Comparison of ENCODE assay signal across 19 cellular contexts in genomic region chr17:34842235-34842634, GRCh38.
DNase-seq lines count a peak whose midpoint lies in the region; ATAC-seq and TF ChIP-seq lines count a peak whose summit lies in the region.
"Had no signal": no experiment of that assay in that cellular context is flagged by ENCODE, and none has a peak within 500 bp of the region (broad histone marks: within the 10 kb centered on the region; RNA-seq: fewer than 3 reads in every experiment).

No MANE protein-coding gene starts in this region.

- H3K9me3 ChIP-seq in HEK293 (ENCODE audit: control insufficient read depth, insufficient read depth, low read depth, low read length): no peaks in the 10 kb centered on the region
- H3K9me3 ChIP-seq in effector memory CD4-positive, alpha-beta T cell (ENCODE audit: control insufficient read depth, low read length): no peaks in the 10 kb centered on the region

- H3K36me3 ChIP-seq in HEK293 (ENCODE audit: control insufficient read depth in 2 of 2, insufficient read depth in 1 of 2, low read length in 2 of 2): no peaks in the 10 kb centered on the region
- H3K36me3 ChIP-seq in effector memory CD4-positive, alpha-beta T cell (ENCODE audit: control insufficient read depth, insufficient read depth, low read length): no peaks in the 10 kb centered on the region

- CTCF ChIA-PET in activated naive CD4-positive, alpha-beta T cell treated with anti-CD3 and anti-CD28 coated beads for 36 hours (lab: Charles Lee): no interaction called here
- CTCF ChIA-PET in activated naive CD4-positive, alpha-beta T cell treated with anti-CD3 and anti-CD28 coated beads, Interleukin-2, amount 10 ng/mL, durations not matched to agents 7 days and 5 days (lab: Charles Lee): no interaction called here
- CTCF ChIA-PET in HEK293 (lab: Yijun Ruan, JAX): interaction anchor here (0.6 kb wide), 1 partner anchor 302 kb away, joined by 3 read pairs; no protein-coding TSS in a partner anchor

- no peak overlapping the region for H3K4me3 ChIP-seq in HEK293 (ENCODE audit: low read depth, low read length)
- H3K4me3 ChIP-seq in effector memory CD4-positive, alpha-beta T cell (ENCODE audit: insufficient read depth, low read depth, low read length, poor library complexity, severe bottlenecking): no peak overlapping the region
- H3K4me3 ChIP-seq: A549, GM12878 had no signal

- TF ChIP-seq CTCF in HEK293 (tag by site-specific recombination; IDR thresholded peaks at IDR 0.05) (no peak), endothelial cell (IDR thresholded peaks at IDR 0.05; ENCODE audit: unreplicated experiment) (no peak)

- no peaks in the 10 kb centered on the region for H3K27me3 ChIP-seq in effector memory CD4-positive, alpha-beta T cell (replicated peaks; ENCODE audit: control insufficient read depth, insufficient read depth, low read length, poor library complexity, severe bottlenecking)

- H3K36me3 Mint-ChIP-seq in activated naive CD4-positive, alpha-beta T cell treated with anti-CD3 and anti-CD28 coated beads for 36 hours (ENCODE audit: low read depth): no peaks in the 10 kb centered on the region
- H3K36me3 Mint-ChIP-seq in activated naive CD4-positive, alpha-beta T cell treated with anti-CD3 and anti-CD28 coated beads, Interleukin-2, amount 10 ng/mL, durations not matched to agents 7 days and 5 days: no peaks in the 10 kb centered on the region
- no peaks in the 10 kb centered on the region for H3K36me3 Mint-ChIP-seq in endothelial cell (ENCODE audit: low read depth, unreplicated experiment)

- POLR2A ChIA-PET in HEK293 (lab: Yijun Ruan, JAX): no interaction called here

- H3K4me3 Mint-ChIP-seq in activated naive CD4-positive, alpha-beta T cell treated with anti-CD3 and anti-CD28 coated beads for 36 hours: no peak overlapping the region
- no peak overlapping the region for H3K4me3 Mint-ChIP-seq in activated naive CD4-positive, alpha-beta T cell treated with anti-CD3 and anti-CD28 coated beads, Interleukin-2, amount 10 ng/mL, durations not matched to agents 7 days and 5 days
- no peak overlapping the region for H3K4me3 Mint-ChIP-seq in stimulated activated naive CD8-positive, alpha-beta T cell treated with anti-CD3 and anti-CD28 coated beads, Interleukin-15, amount 100 ng/mL, for 72 hours
- no peak overlapping the region for H3K4me3 Mint-ChIP-seq in endothelial cell (ENCODE audit: unreplicated experiment)
- H3K4me3 Mint-ChIP-seq: CD4-positive, alpha-beta T cell; HFFc6 had no signal

- no peak for DNase-seq in activated naive CD4-positive, alpha-beta T cell treated with anti-CD3 and anti-CD28 coated beads for 36 hours
- no peak for DNase-seq in activated naive CD4-positive, alpha-beta T cell treated with anti-CD3 and anti-CD28 coated beads, Interleukin-2, amount 10 ng/mL, durations not matched to agents 7 days and 5 days
- DNase-seq in effector memory CD4-positive, alpha-beta T cell: no peak
- no peak for DNase-seq in stimulated activated naive CD8-positive, alpha-beta T cell treated with anti-CD3 and anti-CD28 coated beads, Interleukin-15, amount 100 ng/mL, for 72 hours
- DNase-seq in endothelial cell (ENCODE audit: low spot score) (no peak), DMS53 treated with DMSO at 0.1 percent for 48 hours (lab: John Stamatoyannopoulos, UW; ENCODE audit: unreplicated experiment) (no peak)
- DNase-seq: AML-193; Calu3; CD4-positive, alpha-beta T cell; DND-41; EL; HCEC 1CT; HFFc6 had no signal

- intact Hi-C loops in activated naive CD4-positive, alpha-beta T cell treated with anti-CD3 and anti-CD28 coated beads for 36 hours (cut with micrococcal nuclease): no loop called here

- peak overlapping the region; percentile 20 for H3K27ac Mint-ChIP-seq in activated naive CD4-positive, alpha-beta T cell treated with anti-CD3 and anti-CD28 coated beads for 36 hours
- no peak overlapping the region for H3K27ac Mint-ChIP-seq in activated naive CD4-positive, alpha-beta T cell treated with anti-CD3 and anti-CD28 coated beads, Interleukin-2, amount 10 ng/mL, durations not matched to agents 7 days and 5 days
- peak overlapping the region; percentile 21 to 43 for H3K27ac Mint-ChIP-seq in stimulated activated naive CD8-positive, alpha-beta T cell treated with anti-CD3 and anti-CD28 coated beads, Interleukin-15, amount 100 ng/mL, for 72 hours
- H3K27ac Mint-ChIP-seq in endothelial cell (ENCODE audit: unreplicated experiment): no peak overlapping the region
- H3K27ac Mint-ChIP-seq: HFFc6 had no signal

- H3K4me1 Mint-ChIP-seq in activated naive CD4-positive, alpha-beta T cell treated with anti-CD3 and anti-CD28 coated beads for 36 hours (ENCODE audit: low read depth): peaks cover 19% of the 10 kb centered on the region
- peaks cover 16% of the 10 kb centered on the region for H3K4me1 Mint-ChIP-seq in activated naive CD4-positive, alpha-beta T cell treated with anti-CD3 and anti-CD28 coated beads, Interleukin-2, amount 10 ng/mL, durations not matched to agents 7 days and 5 days
- peaks cover 31% of the 10 kb centered on the region for H3K4me1 Mint-ChIP-seq in stimulated activated naive CD8-positive, alpha-beta T cell treated with anti-CD3 and anti-CD28 coated beads, Interleukin-15, amount 100 ng/mL, for 72 hours
- peaks cover 9% of the 10 kb centered on the region for H3K4me1 Mint-ChIP-seq in endothelial cell (ENCODE audit: unreplicated experiment)

- no peak for ATAC-seq in stimulated activated naive CD8-positive, alpha-beta T cell treated with anti-CD3 and anti-CD28 coated beads, Interleukin-15, amount 100 ng/mL, for 72 hours
- ATAC-seq: GM12878 had no signal

- no peaks in the 10 kb centered on the region for H3K27me3 Mint-ChIP-seq in activated naive CD4-positive, alpha-beta T cell treated with anti-CD3 and anti-CD28 coated beads for 36 hours (ENCODE audit: low read depth)
- peaks cover 5% of the 10 kb centered on the region for H3K27me3 Mint-ChIP-seq in activated naive CD4-positive, alpha-beta T cell treated with anti-CD3 and anti-CD28 coated beads, Interleukin-2, amount 10 ng/mL, durations not matched to agents 7 days and 5 days
- no peaks in the 10 kb centered on the region for H3K27me3 Mint-ChIP-seq in stimulated activated naive CD8-positive, alpha-beta T cell treated with anti-CD3 and anti-CD28 coated beads, Interleukin-15, amount 100 ng/mL, for 72 hours
- peaks cover 4% of the 10 kb centered on the region for H3K27me3 Mint-ChIP-seq in endothelial cell (ENCODE audit: unreplicated experiment)
- H3K27me3 Mint-ChIP-seq: CD4-positive, alpha-beta T cell had no signal

- H3K9me3 Mint-ChIP-seq in activated naive CD4-positive, alpha-beta T cell treated with anti-CD3 and anti-CD28 coated beads for 36 hours: no peaks in the 10 kb centered on the region
- H3K9me3 Mint-ChIP-seq in activated naive CD4-positive, alpha-beta T cell treated with anti-CD3 and anti-CD28 coated beads, Interleukin-2, amount 10 ng/mL, durations not matched to agents 7 days and 5 days: no peaks in the 10 kb centered on the region
- H3K9me3 Mint-ChIP-seq in stimulated activated naive CD8-positive, alpha-beta T cell treated with anti-CD3 and anti-CD28 coated beads, Interleukin-15, amount 100 ng/mL, for 72 hours: no peaks in the 10 kb centered on the region
- no peaks in the 10 kb centered on the region for H3K9me3 Mint-ChIP-seq in endothelial cell (ENCODE audit: unreplicated experiment)
- H3K9me3 Mint-ChIP-seq: CD4-positive, alpha-beta T cell had no signal

- no peak overlapping the region for H3K27ac ChIP-seq in HEK293 (ENCODE audit: extremely low read depth, low read depth, low read length)
- H3K27ac ChIP-seq in effector memory CD4-positive, alpha-beta T cell (ENCODE audit: insufficient read depth, low read length, poor library complexity, severe bottlenecking): peak overlapping the region; percentile 17
- H3K27ac ChIP-seq: 22Rv1, A549, C4-2B, HL-60 had no signal

- no peaks in the 10 kb centered on the region for H3K4me1 ChIP-seq in HEK293 (ENCODE audit: control insufficient read depth, insufficient read depth, low read length)
- peaks cover 43% of the 10 kb centered on the region for H3K4me1 ChIP-seq in effector memory CD4-positive, alpha-beta T cell (ENCODE audit: control insufficient read depth, insufficient read depth, low read length, poor library complexity, severe bottlenecking)
- H3K4me1 ChIP-seq: A549 had no signal

TF ChIP-seq in HEK293, 187 proteins besides CTCF, POLR2A, EP300 and RAD21 (continues in another document):
- 0 out of 2 replicates have a peak, but pooled peaks have one; percentile 17 for TF ChIP-seq ZNF768 (tag by site-specific recombination; IDR thresholded peaks at IDR 0.05)

Comparison
In these comparisons a context has a peak if more than half of its experiments do, and no peak if none do; other contexts are left out.
1. H3K27ac Mint-ChIP-seq: peak in activated naive CD4-positive, alpha-beta T cell treated with anti-CD3 and anti-CD28 coated beads for 36 hours (single experiment) and stimulated activated naive CD8-positive, alpha-beta T cell treated with anti-CD3 and anti-CD28 coated beads, Interleukin-15, amount 100 ng/mL, for 72 hours (2 of 2); none in activated naive CD4-positive, alpha-beta T cell treated with anti-CD3 and anti-CD28 coated beads, Interleukin-2, amount 10 ng/mL, durations not matched to agents 7 days and 5 days (single experiment) and endothelial cell (single experiment).